In genomic region chr9:112665347-112665746, GRCh38 we compare ENCODE assay signal across 13 cellular contexts. TPM values are rescaled to one million over a fixed set of nuclear protein-coding genes. Genes with fewer than 3 reads are reported as not detected.
DNase-seq lines count a peak whose midpoint lies in the region; ATAC-seq and TF ChIP-seq lines count a peak whose summit lies in the region.
"Had no signal": no experiment of that assay in that cellular context is flagged by ENCODE, and none has a peak within 500 bp of the region (broad histone marks: within the 10 kb centered on the region; RNA-seq: fewer than 3 reads in every experiment).

No MANE protein-coding gene starts in this region.

- H3K9me3 ChIP-seq in Loucy (ENCODE audit: insufficient read depth, low read depth, low read length) (no peaks in the 10 kb centered on the region), neural progenitor cell (ENCODE audit: low read depth) (no peaks in the 10 kb centered on the region)
- H3K9me3 ChIP-seq: left lung had no signal

- CTCF ChIA-PET in GM10248 (lab: Yijun Ruan, JAX), result interaction anchor here (0.8 to 1.9 kb wide), 3 partner anchors 176 to 223 kb away, joined by 3 to 5 read pairs (median 3); no protein-coding TSS in a partner anchor

- H3K4me3 Mint-ChIP-seq in neural progenitor cell, result no peak overlapping the region
- H3K4me3 Mint-ChIP-seq: activated naive CD4-positive, alpha-beta T cell treated with anti-CD3 and anti-CD28 coated beads, Interleukin-2, amount 10 ng/mL, durations not matched to agents 7 days and 5 days had no signal

- ATAC-seq in HG03280 (IDR thresholded peaks at IDR 0.05; ENCODE audit: unreplicated experiment) (no peak), HG03139 (IDR thresholded peaks at IDR 0.05; ENCODE audit: unreplicated experiment) (no peak), GM21825 (IDR thresholded peaks at IDR 0.05; ENCODE audit: unreplicated experiment) (no peak)
- ATAC-seq: left lung had no signal

- DNase-seq in GM10248 (ENCODE audit: extremely low spot score), result no peak
- peak; percentile 28 for DNase-seq in dermis blood vessel endothelial cell
- no peak for DNase-seq in neural progenitor cell (ENCODE audit: low spot score)
- no peak for DNase-seq in DMS79 (lab: John Stamatoyannopoulos, UW)
- DNase-seq: activated CD4-positive, alpha-beta T cell treated with anti-CD3 and anti-CD28 coated beads for 4 hours; activated naive CD4-positive, alpha-beta T cell treated with anti-CD3 and anti-CD28 coated beads, Interleukin-2, amount 10 ng/mL, durations not matched to agents 7 days and 5 days; left lung; NCI-H345; Right ventricle myocardium superior had no signal

- POLR2A ChIA-PET in GM10248 (lab: Yijun Ruan, JAX), result no interaction called here

- H3K36me3 ChIP-seq in Loucy (ENCODE audit: insufficient read depth, low read length) (peaks cover 11% of the 10 kb centered on the region; the same call in 1 of the 2 replicates), neural progenitor cell (no peaks in the 10 kb centered on the region)
- H3K36me3 ChIP-seq: left lung had no signal

- H3K9ac ChIP-seq in Loucy (ENCODE audit: low read depth, low read length, poor library complexity, severe bottlenecking), result no peak overlapping the region
- H3K9ac ChIP-seq in neural progenitor cell, result no peak overlapping the region

- H3K27me3 Mint-ChIP-seq in neural progenitor cell (ENCODE audit: insufficient read depth, low read depth), result no peaks in the 10 kb centered on the region
- H3K27me3 Mint-ChIP-seq: activated naive CD4-positive, alpha-beta T cell treated with anti-CD3 and anti-CD28 coated beads, Interleukin-2, amount 10 ng/mL, durations not matched to agents 7 days and 5 days had no signal

- TF ChIP-seq CTCF in GM10248 (IDR thresholded peaks at IDR 0.05; ENCODE audit: control extremely low read depth, extremely low read depth, low read depth, missing control alignments), result peak; percentile 36
- TF ChIP-seq CTCF in Loucy (conservative IDR thresholded peaks at IDR 0.05; ENCODE audit: low read length), result peak; percentile 51
- TF ChIP-seq CTCF in neural progenitor cell (IDR thresholded peaks at IDR 0.05), result peak; percentile 24

- H2AFZ ChIP-seq in Loucy (ENCODE audit: low read length), result no peak overlapping the region
- no peak overlapping the region for H2AFZ ChIP-seq in neural progenitor cell (replicated peaks)

- H3K4me1 ChIP-seq in Loucy (ENCODE audit: insufficient read depth, low read length, poor library complexity, severe bottlenecking) (no peaks in the 10 kb centered on the region), neural progenitor cell (no peaks in the 10 kb centered on the region)
- H3K4me1 ChIP-seq: left lung had no signal

- H4K20me1 ChIP-seq in Loucy (ENCODE audit: insufficient read depth, low read length, poor library complexity, severe bottlenecking) (no peaks in the 10 kb centered on the region), neural progenitor cell (ENCODE audit: low read depth) (peaks cover 4% of the 10 kb centered on the region)

- H3F3A ChIP-seq in Loucy (ENCODE audit: low read depth) (no peaks in the 10 kb centered on the region), neural progenitor cell (ENCODE audit: low read depth) (no peaks in the 10 kb centered on the region)

- no peaks in the 10 kb centered on the region for H3K9me3 Mint-ChIP-seq in neural progenitor cell
- H3K9me3 Mint-ChIP-seq: activated naive CD4-positive, alpha-beta T cell treated with anti-CD3 and anti-CD28 coated beads, Interleukin-2, amount 10 ng/mL, durations not matched to agents 7 days and 5 days had no signal

- H3K79me2 ChIP-seq in Loucy (ENCODE audit: insufficient read depth, low read length) (no peaks in the 10 kb centered on the region), neural progenitor cell (ENCODE audit: low read depth) (no peaks in the 10 kb centered on the region)

- no peak overlapping the region for H3K27ac Mint-ChIP-seq in neural progenitor cell
- H3K27ac Mint-ChIP-seq: activated naive CD4-positive, alpha-beta T cell treated with anti-CD3 and anti-CD28 coated beads, Interleukin-2, amount 10 ng/mL, durations not matched to agents 7 days and 5 days had no signal

- H3K4me3 ChIP-seq in Loucy (ENCODE audit: low read length, poor library complexity, severe bottlenecking) (no peak overlapping the region), neural progenitor cell (no peak overlapping the region)
- H3K4me3 ChIP-seq: left lung had no signal

- no peaks in the 10 kb centered on the region for H3K4me1 Mint-ChIP-seq in neural progenitor cell
- H3K4me1 Mint-ChIP-seq: activated naive CD4-positive, alpha-beta T cell treated with anti-CD3 and anti-CD28 coated beads, Interleukin-2, amount 10 ng/mL, durations not matched to agents 7 days and 5 days had no signal

- H3K27ac ChIP-seq in neural progenitor cell, result no peak overlapping the region
- H3K27ac ChIP-seq: left lung had no signal

- no peak overlapping the region for H3K4me2 ChIP-seq in Loucy (ENCODE audit: low read depth, low read length, poor library complexity, severe bottlenecking)
- no peak overlapping the region for H3K4me2 ChIP-seq in neural progenitor cell

- H3K9me2 ChIP-seq in Loucy (replicated peaks; ENCODE audit: low read depth, low read length), result no peaks in the 10 kb centered on the region

- H3K36me3 Mint-ChIP-seq in neural progenitor cell, result peaks cover 4% of the 10 kb centered on the region
- H3K36me3 Mint-ChIP-seq: activated naive CD4-positive, alpha-beta T cell treated with anti-CD3 and anti-CD28 coated beads, Interleukin-2, amount 10 ng/mL, durations not matched to agents 7 days and 5 days had no signal

- H3K27me3 ChIP-seq in Loucy (ENCODE audit: insufficient read depth, low read length, poor library complexity, severe bottlenecking) (no peaks in the 10 kb centered on the region), neural progenitor cell (no peaks in the 10 kb centered on the region)
- H3K27me3 ChIP-seq: left lung had no signal

RNA-seq across cellular contexts. Expression of gene INIP, which starts 52.6 kb away (rescaled TPM):
- total RNA-seq in dermis blood vessel endothelial cell, result 25.5 and 26.5 TPM in 2 replicates
- total RNA-seq in neural progenitor cell (ENCODE audit: low replicate concordance), result 31.7 and 39.7 TPM in 2 replicates
